16 cellular contexts compared by ENCODE assay signal in genomic region chr2:74103763-74104162, GRCh38. TPM values are rescaled to one million over a fixed set of nuclear protein-coding genes. Genes with fewer than 3 reads are reported as not detected.
DNase-seq lines count a peak whose midpoint lies in the region; ATAC-seq, FAIRE-seq and TF ChIP-seq lines count a peak whose summit lies in the region.
"Had no signal": no experiment of that assay in that cellular context is flagged by ENCODE, and none has a peak within 500 bp of the region (broad histone marks: within the 10 kb centered on the region; RNA-seq: fewer than 3 reads in every experiment).

No MANE protein-coding gene starts in this region.

- intact Hi-C loops in HCT116 (cut with micrococcal nuclease): no loop called here

- H3K79me2 ChIP-seq in HCT116 (ENCODE audit: insufficient read depth, low read length): no peaks in the 10 kb centered on the region

- no peak overlapping the region for H3K9ac ChIP-seq in HCT116 (ENCODE audit: low read length)

- H2AFZ ChIP-seq in HCT116 (ENCODE audit: low read depth, low read length, poor library complexity, severe bottlenecking): no peak overlapping the region
- H2AFZ ChIP-seq: GM23338 had no signal

- no peak for DNase-seq in activated naive CD4-positive, alpha-beta T cell treated with anti-CD3 and anti-CD28 coated beads, Interleukin-2, amount 10 ng/mL, durations not matched to agents 7 days and 5 days
- DNase-seq in HCT116 (ENCODE audit: low read depth, low spot score) (no peak), bronchial epithelial cell (ENCODE audit: low read depth) (no peak), type B pancreatic cell (ENCODE audit: extremely low spot score, unreplicated experiment) (peak; percentile 10)
- no peak for DNase-seq in activated CD4-positive, alpha-beta T cell treated with anti-CD3 and anti-CD28 coated beads, Interleukin-2, amount 50 U/mL, for 4 hours
- DNase-seq: BE2C; CD4-positive, alpha-beta memory T cell; DMS79; H7 had no signal

- no peaks in the 10 kb centered on the region for H3K4me1 ChIP-seq in HCT116 (ENCODE audit: control insufficient read depth in 1 of 2, insufficient read depth in 2 of 2, low read length in 2 of 2)
- H3K4me1 ChIP-seq: BE2C had no signal

- no peaks in the 10 kb centered on the region for H3K27me3 ChIP-seq in HCT116 (ENCODE audit: insufficient read depth, low read length)
- no peaks in the 10 kb centered on the region for H3K27me3 ChIP-seq in bronchial epithelial cell (ENCODE audit: control insufficient read depth, insufficient read depth, low read length)
- H3K27me3 ChIP-seq: BE2C had no signal

- H3K36me3 Mint-ChIP-seq in activated naive CD4-positive, alpha-beta T cell treated with anti-CD3 and anti-CD28 coated beads, Interleukin-2, amount 50 U/mL, for 24 hours: peaks cover 10% of the 10 kb centered on the region
- H3K36me3 Mint-ChIP-seq in activated naive CD4-positive, alpha-beta T cell treated with anti-CD3 and anti-CD28 coated beads, Interleukin-2, amount 10 ng/mL, durations not matched to agents 7 days and 5 days: peaks cover 24% of the 10 kb centered on the region
- peaks cover 9% of the 10 kb centered on the region for H3K36me3 Mint-ChIP-seq in type B pancreatic cell

- H3K27ac Mint-ChIP-seq in activated naive CD4-positive, alpha-beta T cell treated with anti-CD3 and anti-CD28 coated beads, Interleukin-2, amount 50 U/mL, for 24 hours: peak overlapping the region; percentile 38
- H3K27ac Mint-ChIP-seq in activated naive CD4-positive, alpha-beta T cell treated with anti-CD3 and anti-CD28 coated beads, Interleukin-2, amount 10 ng/mL, durations not matched to agents 7 days and 5 days: no peak overlapping the region
- H3K27ac Mint-ChIP-seq in type B pancreatic cell: no peak overlapping the region
- H3K27ac Mint-ChIP-seq: GM23338, IgD-negative memory B cell had no signal

- no peaks in the 10 kb centered on the region for H4K20me1 ChIP-seq in HCT116 (ENCODE audit: insufficient read depth)

- TSS peak; percentile 10 for BruUV-seq in HCT116 (replicated peaks; lab: Mats Ljungman, UMichigan)

- H3K9me3 Mint-ChIP-seq in activated naive CD4-positive, alpha-beta T cell treated with anti-CD3 and anti-CD28 coated beads, Interleukin-2, amount 50 U/mL, for 24 hours: no peaks in the 10 kb centered on the region
- no peaks in the 10 kb centered on the region for H3K9me3 Mint-ChIP-seq in activated naive CD4-positive, alpha-beta T cell treated with anti-CD3 and anti-CD28 coated beads, Interleukin-2, amount 10 ng/mL, durations not matched to agents 7 days and 5 days
- H3K9me3 Mint-ChIP-seq in type B pancreatic cell: no peaks in the 10 kb centered on the region
- H3K9me3 Mint-ChIP-seq: CD4-positive, alpha-beta memory T cell; GM23338; IgD-negative memory B cell had no signal

- TF ChIP-seq POLR2A in HCT116 (IDR thresholded peaks at IDR 0.05; ENCODE audit: borderline replicate concordance, extremely low read depth, insufficient read depth, insufficient read length): no peak

- H3K4me3 ChIP-seq in HCT116 (replicated peaks in 1 of 2; ENCODE audit: low read depth in 1 of 2, low read length in 2 of 2) (no peak overlapping the region), bronchial epithelial cell (ENCODE audit: low read depth, low read length) (no peak overlapping the region)
- H3K4me3 ChIP-seq: GM12878, GM23338 had no signal

- TF ChIP-seq CTCF in HCT116 (IDR thresholded peaks at IDR 0.05 in 2 of 3, conservative IDR thresholded peaks at IDR 0.05 in 1 of 3; ENCODE audit: borderline replicate concordance in 1 of 3, insufficient read depth in 1 of 3, low read depth in 2 of 3, low read length in 2 of 3): no peak
- no peak for TF ChIP-seq CTCF in bronchial epithelial cell (IDR thresholded peaks at IDR 0.05; ENCODE audit: insufficient read depth, low read length, severe bottlenecking)
- TF ChIP-seq CTCF in type B pancreatic cell (conservative IDR thresholded peaks at IDR 0.05): no peak

- no peak for TF ChIP-seq RAD21 in HCT116 (IDR thresholded peaks at IDR 0.05; ENCODE audit: low read depth)

- ATAC-seq in HCT116 (no peak), HG03442 (IDR thresholded peaks at IDR 0.05; ENCODE audit: unreplicated experiment) (no peak)
- ATAC-seq: GM12878, GM23338 had no signal

- H3K4me1 Mint-ChIP-seq in activated naive CD4-positive, alpha-beta T cell treated with anti-CD3 and anti-CD28 coated beads, Interleukin-2, amount 50 U/mL, for 24 hours: peaks cover 6% of the 10 kb centered on the region
- H3K4me1 Mint-ChIP-seq in activated naive CD4-positive, alpha-beta T cell treated with anti-CD3 and anti-CD28 coated beads, Interleukin-2, amount 10 ng/mL, durations not matched to agents 7 days and 5 days: no peaks in the 10 kb centered on the region
- H3K4me1 Mint-ChIP-seq in type B pancreatic cell (ENCODE audit: unreplicated experiment): no peaks in the 10 kb centered on the region
- H3K4me1 Mint-ChIP-seq: CD4-positive, alpha-beta memory T cell; IgD-negative memory B cell had no signal

- CTCF ChIA-PET in activated naive CD4-positive, alpha-beta T cell treated with anti-CD3 and anti-CD28 coated beads, Interleukin-2, amount 10 ng/mL, durations not matched to agents 7 days and 5 days (lab: Charles Lee): interaction anchor here (0.7 to 1.7 kb wide), 6 partner anchors 195 to 294 kb away, joined by 3 to 12 read pairs (median 5); no protein-coding TSS in a partner anchor
- CTCF ChIA-PET in HCT116 (lab: Charles Lee): no interaction called here

- RAD21 ChIA-PET in HCT116 (lab: Charles Lee; ENCODE audit: low non-redundant PET in 1 of 2, low total read pairs in 2 of 2, uncharacterized antibody in 2 of 2, unreplicated experiment in 2 of 2): no interaction called here

- H3K9me2 ChIP-seq in HCT116 (ENCODE audit: insufficient read depth): no peaks in the 10 kb centered on the region

- POLR2A ChIA-PET in HCT116 (lab: Charles Lee): no interaction called here

- no peaks in the 10 kb centered on the region for H3K27me3 Mint-ChIP-seq in activated naive CD4-positive, alpha-beta T cell treated with anti-CD3 and anti-CD28 coated beads, Interleukin-2, amount 50 U/mL, for 24 hours
- no peaks in the 10 kb centered on the region for H3K27me3 Mint-ChIP-seq in activated naive CD4-positive, alpha-beta T cell treated with anti-CD3 and anti-CD28 coated beads, Interleukin-2, amount 10 ng/mL, durations not matched to agents 7 days and 5 days
- no peaks in the 10 kb centered on the region for H3K27me3 Mint-ChIP-seq in type B pancreatic cell
- H3K27me3 Mint-ChIP-seq: CD4-positive, alpha-beta memory T cell; IgD-negative memory B cell had no signal

- FAIRE-seq in bronchial epithelial cell (lab: Jason Lieb, UNC): peak; percentile 18
- FAIRE-seq: A204.1, GM12878 had no signal

- H3K4me2 ChIP-seq in HCT116 (ENCODE audit: low read length): no peak overlapping the region
- H3K4me2 ChIP-seq: GM23338 had no signal

- H3K36me3 ChIP-seq in HCT116 (ENCODE audit: control insufficient read depth in 1 of 2, insufficient read depth in 2 of 2, low read length in 2 of 2): peaks cover 8 to 16% of the 10 kb centered on the region in 2 experiments; a peak in 3 of 4 replicates
- peaks cover 15% of the 10 kb centered on the region for H3K36me3 ChIP-seq in bronchial epithelial cell (ENCODE audit: control insufficient read depth, insufficient read depth, low read length)

- H3K27ac ChIP-seq in HCT116 (ENCODE audit: low read depth, low read length): no peak overlapping the region
- H3K27ac ChIP-seq: C4-2B had no signal

- no peak overlapping the region for H3K4me3 Mint-ChIP-seq in activated naive CD4-positive, alpha-beta T cell treated with anti-CD3 and anti-CD28 coated beads, Interleukin-2, amount 50 U/mL, for 24 hours
- H3K4me3 Mint-ChIP-seq in activated naive CD4-positive, alpha-beta T cell treated with anti-CD3 and anti-CD28 coated beads, Interleukin-2, amount 10 ng/mL, durations not matched to agents 7 days and 5 days: no peak overlapping the region
- no peak overlapping the region for H3K4me3 Mint-ChIP-seq in type B pancreatic cell
- H3K4me3 Mint-ChIP-seq: CD4-positive, alpha-beta memory T cell; GM23338; IgD-negative memory B cell had no signal

- H3K9me3 ChIP-seq in HCT116 (ENCODE audit: control insufficient read depth in 1 of 2, insufficient read depth in 1 of 2, low read depth in 1 of 2, low read length in 2 of 2): no peaks in the 10 kb centered on the region
- H3K9me3 ChIP-seq: BE2C had no signal

TF ChIP-seq in HCT116, 20 proteins besides CTCF, POLR2A, EP300 and RAD21 (continues in another document):
- TF ChIP-seq ZNF274 (IDR thresholded peaks at IDR 0.05; ENCODE audit: low read depth, low read length): no peak
- TF ChIP-seq SP1 (IDR thresholded peaks at IDR 0.05; ENCODE audit: low read depth): no peak
- no peak for TF ChIP-seq REST (IDR thresholded peaks at IDR 0.05; ENCODE audit: low read depth)
- TF ChIP-seq CEBPB (IDR thresholded peaks at IDR 0.05; ENCODE audit: low read depth): no peak
- no peak for TF ChIP-seq YY1 (IDR thresholded peaks at IDR 0.05; ENCODE audit: extremely low read depth, insufficient replicate concordance, low read depth, low read length)
- no peak for TF ChIP-seq TCF7L2 (IDR thresholded peaks at IDR 0.05; ENCODE audit: borderline replicate concordance, extremely low read depth, insufficient read depth, insufficient read length)

RNA-seq across cellular contexts. Expression of gene BOLA3, which starts 43.9 kb away (rescaled TPM):
- total RNA-seq in HCT116 (2021; ENCODE audit: unreplicated experiment) (62.9 TPM), bronchial epithelial cell (31.1 and 52.7 TPM in 2 replicates), type B pancreatic cell (ENCODE audit: low replicate concordance) (35.6 and 54.3 TPM in 2 replicates)
- 35.4 and 56.8 TPM in 2 replicates for polyA plus RNA-seq in HCT116 (2012)
